32 cellular contexts compared by ENCODE assay signal in genomic region chr19:29442910-29443309, GRCh38.
"Had no signal": no experiment of that assay in that cellular context is flagged by ENCODE, and none has a peak within 500 bp of the region (broad histone marks: within the 10 kb centered on the region; RNA-seq: fewer than 3 reads in every experiment).

No MANE protein-coding gene starts in this region.

- H3K27ac Mint-ChIP-seq: activated B cell treated with CpG ODN at 0.5 μM for 24 hours; activated CD4-positive, alpha-beta memory T cell treated with anti-CD3 and anti-CD28 coated beads for 36 hours; activated CD4-positive, alpha-beta T cell treated with anti-CD3 and anti-CD28 coated beads, Interleukin-2, amount 10 ng/mL, durations not matched to agents 24 days and 14 days; activated CD8-positive, alpha-beta T cell treated with anti-CD3 and anti-CD28 coated beads for 36 hours; activated naive CD4-positive, alpha-beta T cell treated with anti-CD3 and anti-CD28 coated beads for 36 hours; activated naive CD4-positive, alpha-beta T cell treated with anti-CD3 and anti-CD28 coated beads, Interleukin-2, amount 50 U/mL, for 72 hours; activated naive CD8-positive, alpha-beta T cell treated with anti-CD3 and anti-CD28 coated beads for 36 hours; activated T-cell treated with anti-CD3 and anti-CD28 coated beads, Interleukin-2, amount 50 U/mL, for 72 hours; activated T-helper 1 cell treated with anti-CD3 and anti-CD28 coated beads, Interleukin-12 subunit alpha, Interleukin-12 subunit beta, Interleukin-2, Interleukin-4 antibody, amounts not matched to agents 30 ng/mL and 10 ng/mL and 1 ng/mL, durations not matched to agents 14 hours and 24 hours and 36 hours; activated T-helper 17 cell treated with anti-CD3 and anti-CD28 coated beads, Interleukin-2, amount 50 U/mL, for 72 hours; T-cell; T-helper 2 cell treated with Interferon-gamma antibody and Interleukin-4, amounts not matched to agents 5 μg/mL and 100 μg/mL, for 36 hours had no signal

- H3K9me3 ChIP-seq: adrenal gland, body of pancreas had no signal

- H3K27me3 Mint-ChIP-seq: activated CD4-positive, alpha-beta T cell treated with anti-CD3 and anti-CD28 coated beads, Interleukin-2, amount 10 ng/mL, durations not matched to agents 24 days and 14 days had no signal

- DNase-seq: activated B cell treated with CpG ODN at 0.5 μM for 24 hours; activated CD4-positive, alpha-beta memory T cell treated with anti-CD3 and anti-CD28 coated beads for 36 hours; activated CD4-positive, alpha-beta T cell treated with anti-CD3 and anti-CD28 coated beads for 4 hours; activated CD4-positive, alpha-beta T cell treated with anti-CD3 and anti-CD28 coated beads, Interleukin-2, amount 10 ng/mL, durations not matched to agents 24 days and 14 days; activated CD4-positive, alpha-beta T cell treated with anti-CD3 and anti-CD28 coated beads, Interleukin-2, amount 50 U/mL, for 1 hour; activated CD4-positive, alpha-beta T cell treated with anti-CD3 and anti-CD28 coated beads, Interleukin-2, amount 50 U/mL, for 4 hours; activated CD4-positive, CD25-positive, alpha-beta regulatory T cell treated with anti-CD3 and anti-CD28 coated beads, Interleukin-2, amount 50 U/mL, for 72 hours; activated CD8-positive, alpha-beta memory T cell treated with anti-CD3 and anti-CD28 coated beads, Interleukin-2, amount 50 U/mL, for 4 hours; activated CD8-positive, alpha-beta T cell treated with anti-CD3 and anti-CD28 coated beads for 36 hours; activated gamma-delta T cell treated with Interleukin-2 at 50 U/mL for 16 hours; activated naive CD4-positive, alpha-beta T cell; activated naive CD4-positive, alpha-beta T cell treated with anti-CD3 and anti-CD28 coated beads for 36 hours; activated naive CD4-positive, alpha-beta T cell treated with anti-CD3 and anti-CD28 coated beads, Interleukin-2, amount 50 U/mL, for 16 hours; activated naive CD8-positive, alpha-beta T cell treated with anti-CD3 and anti-CD28 coated beads for 36 hours; activated T-cell treated with anti-CD3 and anti-CD28 coated beads for 4 hours; activated T-cell treated with anti-CD3 and anti-CD28 coated beads, Interleukin-2, amount 50 U/mL, for 1 hour; activated T-cell treated with anti-CD3 and anti-CD28 coated beads, Interleukin-2, amount 50 U/mL, for 4 hours; activated T-cell treated with anti-CD3 and anti-CD28 coated beads, Interleukin-2, amount 50 U/mL, for 72 hours; adrenal gland; amniotic stem cell; aorta; body of pancreas; brain microvascular endothelial cell; cerebellar nuclear complex; T-cell; T-helper 2 cell; T-helper 9 cell had no signal

- H3K4me1 Mint-ChIP-seq: activated B cell treated with CpG ODN at 0.5 μM for 24 hours; activated CD4-positive, alpha-beta T cell treated with anti-CD3 and anti-CD28 coated beads, Interleukin-2, amount 10 ng/mL, durations not matched to agents 24 days and 14 days; activated naive CD8-positive, alpha-beta T cell treated with anti-CD3 and anti-CD28 coated beads for 36 hours; activated T-helper 17 cell treated with anti-CD3 and anti-CD28 coated beads, Interleukin-2, amount 50 U/mL, for 72 hours; central memory CD8-positive, alpha-beta T cell; T-cell had no signal

- H3K4me3 Mint-ChIP-seq: activated B cell treated with CpG ODN at 0.5 μM for 24 hours; activated CD4-positive, alpha-beta memory T cell treated with anti-CD3 and anti-CD28 coated beads for 36 hours; activated CD4-positive, alpha-beta T cell treated with anti-CD3 and anti-CD28 coated beads, Interleukin-2, amount 10 ng/mL, durations not matched to agents 24 days and 14 days; activated CD8-positive, alpha-beta T cell treated with anti-CD3 and anti-CD28 coated beads for 36 hours; activated naive CD4-positive, alpha-beta T cell treated with anti-CD3 and anti-CD28 coated beads for 36 hours; activated naive CD8-positive, alpha-beta T cell treated with anti-CD3 and anti-CD28 coated beads for 36 hours; activated T-cell treated with anti-CD3 and anti-CD28 coated beads, Interleukin-2, amount 50 U/mL, for 4 hours; activated T-cell treated with anti-CD3 and anti-CD28 coated beads, Interleukin-2, amount 50 U/mL, for 72 hours; activated T-helper 1 cell treated with anti-CD3 and anti-CD28 coated beads, Interleukin-12 subunit alpha, Interleukin-12 subunit beta, Interleukin-2, Interleukin-4 antibody, amounts not matched to agents 30 ng/mL and 10 ng/mL and 1 ng/mL, durations not matched to agents 14 hours and 24 hours and 36 hours; activated T-helper 17 cell treated with anti-CD3 and anti-CD28 coated beads, Interleukin-2, amount 50 U/mL, for 72 hours; central memory CD8-positive, alpha-beta T cell; T-cell; T-helper 2 cell treated with Interferon-gamma antibody and Interleukin-4, amounts not matched to agents 5 μg/mL and 100 μg/mL, for 36 hours had no signal

- ATAC-seq: activated CD8-positive, alpha-beta T cell treated with anti-CD3 and anti-CD28 coated beads for 36 hours; activated naive CD4-positive, alpha-beta T cell treated with anti-CD3 and anti-CD28 coated beads, Interleukin-2, amount 50 U/mL, for 72 hours; activated T-cell treated with anti-CD3 and anti-CD28 coated beads, Interleukin-2, amount 50 U/mL, for 4 hours; activated T-cell treated with anti-CD3 and anti-CD28 coated beads, Interleukin-2, amount 50 U/mL, for 72 hours; activated T-helper 17 cell treated with anti-CD3 and anti-CD28 coated beads, Interleukin-2, amount 50 U/mL, for 72 hours; body of pancreas; T-cell had no signal

- H3K36me3 Mint-ChIP-seq: activated CD4-positive, alpha-beta memory T cell treated with anti-CD3 and anti-CD28 coated beads for 36 hours; activated naive CD4-positive, alpha-beta T cell treated with anti-CD3 and anti-CD28 coated beads, Interleukin-2, amount 50 U/mL, for 72 hours; activated naive CD8-positive, alpha-beta T cell treated with anti-CD3 and anti-CD28 coated beads for 36 hours; T-cell had no signal
